In the genomic region with DNA sequence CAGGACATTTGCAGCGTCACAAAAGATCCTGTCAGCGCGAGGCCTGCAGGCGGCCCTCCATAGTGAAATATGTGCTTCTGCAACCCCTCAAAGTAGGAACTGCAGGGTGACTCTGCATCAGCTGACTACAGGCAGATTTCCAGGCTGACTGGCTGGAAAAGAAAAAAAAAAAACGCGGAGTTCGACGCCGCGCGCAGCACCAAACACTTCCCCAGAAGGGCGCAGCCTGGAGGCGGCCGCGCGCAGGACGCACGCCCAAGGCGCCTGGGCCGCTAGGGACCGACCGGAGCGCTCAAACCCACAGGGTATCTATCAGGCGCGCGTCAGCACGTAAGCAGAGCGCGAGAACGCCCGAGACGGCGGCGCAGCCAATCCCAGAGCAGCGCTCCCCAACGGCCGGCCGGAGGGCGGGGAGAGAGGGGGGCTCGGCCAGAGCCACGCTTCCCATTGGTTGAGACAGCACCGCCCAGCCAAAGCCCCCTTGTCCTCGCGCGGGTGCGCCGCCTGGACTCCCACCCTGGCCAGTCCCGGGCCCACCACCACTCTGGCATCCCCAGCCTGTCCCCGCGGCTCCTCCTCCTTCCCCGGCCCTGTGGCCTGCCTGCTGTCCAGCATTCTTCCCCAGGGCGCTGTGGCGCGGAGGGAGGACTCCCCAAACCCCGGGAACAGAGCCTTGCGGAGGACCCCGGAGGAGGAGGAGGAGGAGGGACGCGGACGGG, we compare ENCODE assay signal across 8 cellular contexts. TPM values are rescaled to one million over a fixed set of nuclear protein-coding genes. Genes with fewer than 3 reads are reported as not detected.
DNase-seq lines count a peak whose midpoint lies in the region; ATAC-seq and TF ChIP-seq lines count a peak whose summit lies in the region.

No MANE protein-coding gene starts in this region.

- ATAC-seq in GM21619 (IDR thresholded peaks at IDR 0.05; ENCODE audit: unreplicated experiment) (peak; percentile 95), PC-3 (peak; percentile 98), esophagus mucosa (peak; percentile 98)
- ATAC-seq in activated T-cell treated with anti-CD3 and anti-CD28 coated beads, Interleukin-2, amount 50 U/mL, for 4 hours: peak; percentile 94 to 95

- H3K36me3 ChIP-seq in PC-3 (ENCODE audit: low read depth, low read length) (no peaks in the 10 kb centered on the region), muscle layer of colon (ENCODE audit: insufficient read depth, low read length) (no peaks in the 10 kb centered on the region)

- peak overlapping the region; percentile 98 for H3K4me2 ChIP-seq in PC-3 (ENCODE audit: low read length)

- H3K4me1 ChIP-seq in PC-3 (ENCODE audit: insufficient read depth, low read length) (peaks cover 7% of the 10 kb centered on the region), muscle layer of colon (ENCODE audit: insufficient read depth, low read length) (peaks cover 8% of the 10 kb centered on the region)

- peak overlapping the region; percentile 90 for H3K4me3 Mint-ChIP-seq in activated T-cell treated with anti-CD3 and anti-CD28 coated beads, Interleukin-2, amount 50 U/mL, for 4 hours

- H3K79me2 ChIP-seq in PC-3 (ENCODE audit: low read length): no peaks in the 10 kb centered on the region

- no TSS peak for BruUV-seq in PC-3 (replicated peaks; lab: Mats Ljungman, UMichigan)

- in situ Hi-C loops in KBM-7 (cut with MboI; ENCODE audit: low pct_unique_long_range_greater_than_20kb, low sequenced_read_pairs): no loop called here

- no peaks in the 10 kb centered on the region for H3F3A ChIP-seq in PC-3 (ENCODE audit: low read length, unreplicated experiment)

- H3K27ac ChIP-seq in PC-3 (ENCODE audit: low read length) (peak overlapping the region; percentile 39), muscle layer of colon (ENCODE audit: low read depth, low read length) (peak overlapping the region; percentile 75)

- peak; percentile 71 for TF ChIP-seq CTCF in PC-3 (conservative IDR thresholded peaks at IDR 0.05; ENCODE audit: low read depth, low read length)

- CTCF ChIA-PET in PC-3 (lab: Charles Lee): interaction anchor here (0.7 kb wide), 1 partner anchor 56 kb away, joined by 4 read pairs; no protein-coding TSS in a partner anchor

- no peaks in the 10 kb centered on the region for H4K20me1 ChIP-seq in PC-3 (ENCODE audit: low read length)

- H3K9ac ChIP-seq in PC-3 (ENCODE audit: low read length) (peak overlapping the region; percentile 67), muscle layer of colon (ENCODE audit: low read length) (peak overlapping the region; percentile 87)

- H3K9me3 ChIP-seq in PC-3 (ENCODE audit: low read length) (no peaks in the 10 kb centered on the region), muscle layer of colon (ENCODE audit: low read length) (no peaks in the 10 kb centered on the region)

- H3K4me3 ChIP-seq in PC-3 (ENCODE audit: low read length) (peak overlapping the region; percentile 87), muscle layer of colon (ENCODE audit: low read depth in 1 of 2, low read length in 2 of 2) (peak overlapping the region; percentile 88 to 91)

- H3K9me2 ChIP-seq in PC-3 (replicated peaks; ENCODE audit: low read length): no peaks in the 10 kb centered on the region

- peaks cover 10% of the 10 kb centered on the region for H3K27me3 Mint-ChIP-seq in activated T-cell treated with anti-CD3 and anti-CD28 coated beads, Interleukin-2, amount 50 U/mL, for 4 hours (ENCODE audit: low read depth)

- H3K4me1 Mint-ChIP-seq in activated T-cell treated with anti-CD3 and anti-CD28 coated beads, Interleukin-2, amount 50 U/mL, for 4 hours (ENCODE audit: low read depth): peaks cover 10% of the 10 kb centered on the region

- peaks cover 8% of the 10 kb centered on the region for H3K36me3 Mint-ChIP-seq in activated T-cell treated with anti-CD3 and anti-CD28 coated beads, Interleukin-2, amount 50 U/mL, for 4 hours (ENCODE audit: insufficient read depth)

- H2AFZ ChIP-seq in PC-3 (ENCODE audit: low read length): peak overlapping the region; percentile 98

- H3K27me3 ChIP-seq in PC-3 (ENCODE audit: low read length) (no peaks in the 10 kb centered on the region), muscle layer of colon (ENCODE audit: control insufficient read depth in 1 of 2, insufficient read depth in 2 of 2, low read length in 2 of 2) (peaks cover 10 to 20% of the 10 kb centered on the region in 2 donors)

- intact Hi-C loops in PC-3 (cut with micrococcal nuclease): loop anchor here (2.0 kb wide), 1 partner anchor 38 kb away; no protein-coding TSS in a partner anchor

- DNase-seq in DMS53 treated with DMSO at 0.1 percent for 48 hours (lab: John Stamatoyannopoulos, UW; ENCODE audit: unreplicated experiment): peak; percentile 87
- DNase-seq in KBM-7: peak; percentile 98
- peak; percentile 98 for DNase-seq in PC-3
- peak; percentile 87 for DNase-seq in activated T-cell treated with anti-CD3 and anti-CD28 coated beads, Interleukin-2, amount 50 U/mL, for 4 hours
- peak; percentile 83 to 89 for DNase-seq in stimulated activated CD8-positive, alpha-beta memory T cell treated with anti-CD3 and anti-CD28 coated beads, Interleukin-7, amount 100 ng/mL, for 1 hour (ENCODE audit: low read depth in 2 of 2)

- no peaks in the 10 kb centered on the region for H3K9me3 Mint-ChIP-seq in activated T-cell treated with anti-CD3 and anti-CD28 coated beads, Interleukin-2, amount 50 U/mL, for 4 hours

- POLR2A ChIA-PET in PC-3 (lab: Charles Lee; ENCODE audit: unreplicated experiment): interaction anchor here (0.6 kb wide), 1 partner anchor 40 kb away, joined by 8 read pairs; no protein-coding TSS in a partner anchor

RNA-seq across cellular contexts. Expression of gene BDH1, which starts 1.0 kb away (rescaled TPM):
- 10.6 and 14.1 TPM in 2 replicates for total RNA-seq in PC-3 (2014; rRNA removed)
- 10 to 100 TPM; 70.7 to 83.8 (median 79.9) TPM for total RNA-seq in activated T-cell treated with anti-CD3 and anti-CD28 coated beads, Interleukin-2, amount 50 U/mL, for 4 hours
- total RNA-seq in esophagus mucosa: 67.9 TPM

Comparison
In these comparisons a context has a peak if more than half of its experiments do, and no peak if none do; other contexts are left out.
1. Peak in every context shown above with its lines: DNase-seq, ATAC-seq, H3K4me3 ChIP-seq and H3K27ac ChIP-seq.